Comparison of ENCODE assay signal across 1 cellular context in the genomic region with DNA sequence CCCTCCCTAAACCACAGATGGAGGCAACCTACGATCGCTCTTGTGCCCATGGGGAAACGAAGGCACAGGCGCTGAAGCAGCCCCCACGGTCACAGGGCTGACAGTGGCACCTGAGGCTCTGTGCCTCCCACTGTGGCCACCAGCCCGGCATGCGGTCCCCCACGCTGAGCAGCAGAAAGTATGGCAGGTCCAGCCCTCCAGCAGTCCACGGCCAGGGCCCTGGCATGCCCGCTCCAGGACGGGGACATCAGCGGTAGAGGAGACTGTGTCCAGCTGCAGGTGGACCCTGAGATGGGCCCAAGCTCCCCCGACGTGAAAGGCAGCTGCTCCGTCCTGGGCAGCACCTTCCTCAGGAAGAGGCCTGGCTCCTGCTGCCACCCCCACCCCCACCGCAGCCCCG.
TF ChIP-seq lines count a peak whose summit lies in the region.

No MANE protein-coding gene starts in this region.

TF ChIP-seq in H1, 55 proteins besides CTCF, POLR2A, EP300 and RAD21:
- no peak for TF ChIP-seq BCL11A (IDR thresholded peaks at IDR 0.05; ENCODE audit: low read depth in 2 of 2, low read length in 2 of 2)
- TF ChIP-seq, protein P1, sequence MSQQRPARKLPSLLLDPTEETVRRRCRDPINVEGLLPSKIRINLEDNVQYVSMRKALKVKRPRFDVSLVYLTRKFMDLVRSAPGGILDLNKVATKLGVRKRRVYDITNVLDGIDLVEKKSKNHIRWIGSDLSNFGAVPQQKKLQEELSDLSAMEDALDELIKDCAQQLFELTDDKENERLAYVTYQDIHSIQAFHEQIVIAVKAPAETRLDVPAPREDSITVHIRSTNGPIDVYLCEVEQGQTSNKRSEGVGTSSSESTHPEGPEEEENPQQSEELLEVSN (IDR thresholded peaks at IDR 0.05), result no peak
- no peak for TF ChIP-seq ATF3 (IDR thresholded peaks at IDR 0.05; ENCODE audit: insufficient read depth, low read depth, low read length)
- no peak for TF ChIP-seq KDM1A (IDR thresholded peaks at IDR 0.05; ENCODE audit: borderline replicate concordance, low read length)
- TF ChIP-seq SAP30 (IDR thresholded peaks at IDR 0.05; ENCODE audit: insufficient read depth, insufficient replicate concordance, low read length), result no peak
- no peak for TF ChIP-seq JUND (IDR thresholded peaks at IDR 0.05; ENCODE audit: low read length)
- TF ChIP-seq KDM5A (IDR thresholded peaks at IDR 0.05; ENCODE audit: low read length), result no peak
- no peak for TF ChIP-seq TAF1 (IDR thresholded peaks at IDR 0.05; ENCODE audit: low read depth, low read length)
- no peak for TF ChIP-seq RXRA (IDR thresholded peaks at IDR 0.05; ENCODE audit: insufficient read depth, low read depth, low read length)
- no peak for TF ChIP-seq EZH2 (IDR thresholded peaks at IDR 0.05; ENCODE audit: low read depth, low read length, severe bottlenecking)
- no peak for TF ChIP-seq RFX5 (IDR thresholded peaks at IDR 0.05; ENCODE audit: borderline replicate concordance, low read depth, low read length)
- TF ChIP-seq SP1 (IDR thresholded peaks at IDR 0.05; ENCODE audit: low read depth, low read length), result no peak
- TF ChIP-seq CBX5 (IDR thresholded peaks at IDR 0.05; ENCODE audit: low read depth, low read length), result no peak
- no peak for TF ChIP-seq SP4 (IDR thresholded peaks at IDR 0.05; ENCODE audit: low read length)
